In the genomic region with DNA sequence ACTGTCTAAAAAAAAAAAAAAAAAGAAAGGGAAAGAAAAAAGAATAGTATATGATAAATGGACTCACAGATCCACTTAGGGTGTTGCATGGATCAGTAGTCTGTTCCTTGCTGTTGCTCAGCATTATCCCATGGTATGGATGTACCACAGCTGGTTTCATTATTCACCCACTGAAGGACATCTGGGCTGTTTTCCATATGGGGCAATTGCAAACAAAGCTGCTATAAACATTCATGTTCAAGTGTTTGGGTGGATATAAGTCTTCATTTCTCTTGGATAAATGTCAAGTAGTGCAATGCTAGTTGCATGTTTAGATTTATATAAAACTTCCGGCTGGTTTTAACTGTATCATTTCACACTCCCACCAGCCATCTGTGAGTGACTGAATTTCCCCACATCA, we compare ENCODE assay signal across 15 cellular contexts.
"Had no signal": no experiment of that assay in that cellular context is flagged by ENCODE, and none has a peak within 500 bp of the region (broad histone marks: within the 10 kb centered on the region; RNA-seq: fewer than 3 reads in every experiment).

No MANE protein-coding gene starts in this region.

- H3K9ac ChIP-seq: parathyroid adenoma had no signal

- H3K9me3 ChIP-seq: thoracic aorta had no signal

- H3K36me3 ChIP-seq: thoracic aorta had no signal

- H3K4me3 ChIP-seq: lung, thoracic aorta had no signal

- DNase-seq: activated CD4-positive, alpha-beta T cell treated with anti-CD3 and anti-CD28 coated beads for 36 hours; activated CD8-positive, alpha-beta memory T cell treated with anti-CD3 and anti-CD28 coated beads, Interleukin-2, amount 50 U/mL, for 4 hours; activated CD8-positive, alpha-beta T cell treated with anti-CD3 and anti-CD28 coated beads for 36 hours; activated naive CD4-positive, alpha-beta T cell; glutamatergic neuron; left cardiac atrium; naive thymus-derived CD4-positive, alpha-beta T cell; retina; stimulated activated CD4-positive, alpha-beta T cell treated with anti-CD3 and anti-CD28 coated beads, Interleukin-15, amount 100 ng/mL, for 24 hours; stimulated activated CD4-positive, alpha-beta T cell treated with anti-CD3 and anti-CD28 coated beads, Interleukin-4, amount 100 ng/mL, for 4 hours; stimulated activated naive CD8-positive, alpha-beta T cell treated with anti-CD3 and anti-CD28 coated beads, Interleukin-15, amount 100 ng/mL, for 72 hours; T1000 had no signal

- H3K4me1 ChIP-seq: parathyroid adenoma had no signal

- ATAC-seq: activated CD4-positive, alpha-beta T cell treated with anti-CD3 and anti-CD28 coated beads for 36 hours; activated CD8-positive, alpha-beta T cell treated with anti-CD3 and anti-CD28 coated beads for 36 hours; left cardiac atrium; naive thymus-derived CD4-positive, alpha-beta T cell; stimulated activated naive CD8-positive, alpha-beta T cell treated with anti-CD3 and anti-CD28 coated beads, Interleukin-15, amount 100 ng/mL, for 72 hours had no signal

- H3K27ac ChIP-seq: parathyroid adenoma, thoracic aorta had no signal
